Comparison of ENCODE assay signal across 17 cellular contexts in the genomic region with DNA sequence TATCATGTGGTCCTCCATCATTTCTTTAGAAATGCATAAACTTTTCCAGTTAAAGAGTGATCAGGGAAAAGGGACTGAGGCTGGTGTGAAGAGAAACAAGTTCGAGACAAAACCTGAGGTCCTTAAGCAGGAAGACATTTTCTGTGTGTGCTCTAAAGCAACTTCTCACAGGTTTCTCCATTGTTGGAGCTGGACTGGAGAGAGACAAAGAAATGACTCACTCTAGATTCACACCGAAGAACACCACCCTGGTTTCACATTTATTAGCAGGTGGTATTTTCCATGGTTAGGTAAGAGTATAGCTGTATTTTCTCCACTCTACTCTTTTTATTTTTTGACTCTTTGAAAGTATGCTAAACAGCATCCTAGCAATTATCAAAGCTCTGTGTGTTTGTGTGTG.
DNase-seq lines count a peak whose midpoint lies in the region; ATAC-seq, FAIRE-seq and TF ChIP-seq lines count a peak whose summit lies in the region.
"Had no signal": no experiment of that assay in that cellular context is flagged by ENCODE, and none has a peak within 500 bp of the region (broad histone marks: within the 10 kb centered on the region; RNA-seq: fewer than 3 reads in every experiment).

No MANE protein-coding gene starts in this region.

- peak; percentile 42 for FAIRE-seq in endothelial cell of umbilical vein (lab: Jason Lieb, UNC)

- no peaks in the 10 kb centered on the region for H3K9me1 ChIP-seq in endothelial cell of umbilical vein (replicated peaks; ENCODE audit: control insufficient read depth, extremely low read depth, insufficient read depth, low read length)

- no peak overlapping the region for H3K4me3 ChIP-seq in endothelial cell of umbilical vein (replicated peaks in 1 of 3; ENCODE audit: insufficient read depth in 1 of 3, low read depth in 1 of 3, low read length in 3 of 3)
- H3K4me3 ChIP-seq in esophagus muscularis mucosa, result no peak overlapping the region
- H3K4me3 ChIP-seq in coronary artery, result no peak overlapping the region
- H3K4me3 ChIP-seq: colonic mucosa, transverse colon had no signal

- BruUV-seq in endothelial cell of umbilical vein (replicated peaks; lab: Mats Ljungman, UMichigan), result no TSS peak

- H3K27ac Mint-ChIP-seq in WTC11, result no peak overlapping the region
- H3K27ac Mint-ChIP-seq: activated CD4-positive, alpha-beta T cell treated with anti-CD3 and anti-CD28 coated beads for 36 hours; activated naive CD8-positive, alpha-beta T cell had no signal

- no peak for TF ChIP-seq CTCF in endothelial cell of umbilical vein (IDR thresholded peaks at IDR 0.05; ENCODE audit: extremely low read depth in 1 of 2, insufficient read depth in 1 of 2, low read depth in 1 of 2, low read length in 2 of 2)
- TF ChIP-seq CTCF in WTC11 (IDR thresholded peaks at IDR 0.05), result no peak
- TF ChIP-seq CTCF in esophagus muscularis mucosa (IDR thresholded peaks at IDR 0.05), result no peak
- TF ChIP-seq CTCF in coronary artery (IDR thresholded peaks at IDR 0.05), result no peak

- H3K36me3 ChIP-seq in endothelial cell of umbilical vein (ENCODE audit: control insufficient read depth in 2 of 2, extremely low read depth in 1 of 2, insufficient read depth in 2 of 2, low read length in 2 of 2) (no peaks in the 10 kb centered on the region), esophagus muscularis mucosa (no peaks in the 10 kb centered on the region)
- H3K36me3 ChIP-seq: colonic mucosa, transverse colon had no signal

- no peaks in the 10 kb centered on the region for H3K4me1 Mint-ChIP-seq in WTC11
- H3K4me1 Mint-ChIP-seq: activated CD4-positive, alpha-beta T cell treated with anti-CD3 and anti-CD28 coated beads for 36 hours had no signal

- no peak for TF ChIP-seq EP300 in esophagus muscularis mucosa (IDR thresholded peaks at IDR 0.05)

- H3K27ac ChIP-seq in endothelial cell of umbilical vein (ENCODE audit: insufficient read depth, low read depth, low read length), result no peak overlapping the region
- no peak overlapping the region for H3K27ac ChIP-seq in esophagus muscularis mucosa (replicated peaks in 1 of 4)
- no peak overlapping the region for H3K27ac ChIP-seq in coronary artery
- H3K27ac ChIP-seq: colonic mucosa, HL-60, transverse colon had no signal

- ATAC-seq in GM19463 (IDR thresholded peaks at IDR 0.05; ENCODE audit: unreplicated experiment), result peak; percentile 80
- no peak for ATAC-seq in WTC11
- ATAC-seq: activated CD4-positive, alpha-beta T cell treated with anti-CD3 and anti-CD28 coated beads for 36 hours had no signal

- H4K20me1 ChIP-seq in endothelial cell of umbilical vein (replicated peaks; ENCODE audit: control insufficient read depth, extremely low read depth, insufficient read depth, low read length), result no peaks in the 10 kb centered on the region

- no peaks in the 10 kb centered on the region for H3K9me3 Mint-ChIP-seq in WTC11

- no peaks in the 10 kb centered on the region for H3K27me3 ChIP-seq in endothelial cell of umbilical vein (ENCODE audit: control insufficient read depth in 2 of 2, insufficient read depth in 2 of 2, low read length in 2 of 2)
- H3K27me3 ChIP-seq in esophagus muscularis mucosa, result no peaks in the 10 kb centered on the region
- H3K27me3 ChIP-seq: colonic mucosa, transverse colon had no signal

- dilution Hi-C loops in endothelial cell of umbilical vein (cut with MboI; ENCODE audit: extremely low pct_ligation_motif_present, low sequenced_read_pairs), result no loop called here

- TF ChIP-seq POLR2A in endothelial cell of umbilical vein (IDR thresholded peaks at IDR 0.05; ENCODE audit: low read depth, low read length) (no peak), esophagus muscularis mucosa (IDR thresholded peaks at IDR 0.05; ENCODE audit: low read depth) (no peak)

- H3K36me3 Mint-ChIP-seq in WTC11, result no peaks in the 10 kb centered on the region
- H3K36me3 Mint-ChIP-seq: activated naive CD8-positive, alpha-beta T cell had no signal

- POLR2A ChIA-PET in endothelial cell of umbilical vein (lab: Charles Lee), result no interaction called here
- POLR2A ChIA-PET in WTC11 (lab: Charles Lee), result no interaction called here

- WGBS in esophagus muscularis mucosa, result 78% methylated on average over 2 of the region's 2 CpGs

- CTCF ChIA-PET in endothelial cell of umbilical vein (lab: Charles Lee) (interaction anchor here (0.8 to 2.4 kb wide), 6 partner anchors 15 to 161 kb away, joined by 3 to 9 read pairs (median 4); no protein-coding TSS in a partner anchor), WTC11 (lab: Charles Lee) (interaction anchor here (1.4 kb wide), 1 partner anchor 48 kb away, joined by 4 read pairs; no protein-coding TSS in a partner anchor)

- DNase-seq in A172 (ENCODE audit: low spot score), result peak; percentile 71
- peak; percentile 72 for DNase-seq in M059J (ENCODE audit: low read depth)
- DNase-seq in endothelial cell of umbilical vein (ENCODE audit: low read depth, low spot score), result peak; percentile 73
- DNase-seq in WTC11 (ENCODE audit: low spot score), result no peak
- DNase-seq in esophagus muscularis mucosa (ENCODE audit: extremely low spot score), result no peak
- no peak for DNase-seq in D341Med (ENCODE audit: low spot score)
- DNase-seq in coronary artery (ENCODE audit: low spot score), result no peak
- DNase-seq: activated CD4-positive, alpha-beta T cell treated with anti-CD3 and anti-CD28 coated beads for 36 hours; activated T-cell treated with anti-CD3 and anti-CD28 coated beads for 4 hours; colonic mucosa; midbrain; NCI-H2107; posterior cingulate gyrus; transverse colon had no signal

- intact Hi-C loops in endothelial cell of umbilical vein (cut with micrococcal nuclease), result loop anchor here (5.0 kb wide), 1 partner anchor 263 kb away; no protein-coding TSS in a partner anchor
- intact Hi-C loops in esophagus muscularis mucosa (cut with DNase I), result no loop called here

- H3K9me3 ChIP-seq in endothelial cell of umbilical vein (replicated peaks; ENCODE audit: control insufficient read depth, insufficient read depth, low read length) (no peaks in the 10 kb centered on the region), esophagus muscularis mucosa (no peaks in the 10 kb centered on the region)
- H3K9me3 ChIP-seq: colonic mucosa, transverse colon had no signal

- H3K4me2 ChIP-seq in endothelial cell of umbilical vein (ENCODE audit: insufficient read depth, low read length), result no peak overlapping the region

- H3K9ac ChIP-seq in endothelial cell of umbilical vein (replicated peaks; ENCODE audit: extremely low read depth, insufficient read depth, low read length), result no peak overlapping the region

- peaks cover 17% of the 10 kb centered on the region for H3K4me1 ChIP-seq in endothelial cell of umbilical vein (ENCODE audit: control insufficient read depth, extremely low read depth, insufficient read depth, low read length)
- H3K4me1 ChIP-seq in esophagus muscularis mucosa, result peaks cover 0 to 16% (median 6%) of the 10 kb centered on the region in 4 donors
- H3K4me1 ChIP-seq: colonic mucosa, transverse colon had no signal

- no peaks in the 10 kb centered on the region for H3K79me2 ChIP-seq in endothelial cell of umbilical vein (ENCODE audit: control insufficient read depth, insufficient read depth, low read length)

- no peaks in the 10 kb centered on the region; the same call in 1 of the 2 replicates for H3K27me3 Mint-ChIP-seq in WTC11 (ENCODE audit: low read depth)
- H3K27me3 Mint-ChIP-seq: activated CD4-positive, alpha-beta T cell treated with anti-CD3 and anti-CD28 coated beads for 36 hours; activated naive CD8-positive, alpha-beta T cell had no signal

- no peak overlapping the region for H3K4me3 Mint-ChIP-seq in WTC11
- H3K4me3 Mint-ChIP-seq: activated CD4-positive, alpha-beta T cell treated with anti-CD3 and anti-CD28 coated beads for 36 hours; activated naive CD8-positive, alpha-beta T cell had no signal

- H2AFZ ChIP-seq in endothelial cell of umbilical vein (ENCODE audit: low read depth, low read length), result peak overlapping the region; percentile 46

TF ChIP-seq in endothelial cell of umbilical vein, 7 proteins besides CTCF, POLR2A, EP300 and RAD21:
- TF ChIP-seq MYC (IDR thresholded peaks at IDR 0.05; ENCODE audit: low read depth, low read length) (no peak), FOS (IDR thresholded peaks at IDR 0.05; ENCODE audit: borderline replicate concordance, insufficient read depth, low read length) (peak; percentile 62)
- TF ChIP-seq, protein P1, sequence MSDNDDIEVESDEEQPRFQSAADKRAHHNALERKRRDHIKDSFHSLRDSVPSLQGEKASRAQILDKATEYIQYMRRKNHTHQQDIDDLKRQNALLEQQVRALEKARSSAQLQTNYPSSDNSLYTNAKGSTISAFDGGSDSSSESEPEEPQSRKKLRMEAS (IDR thresholded peaks at IDR 0.05; ENCODE audit: insufficient read depth, insufficient read length), result no peak
TF ChIP-seq in endothelial cell of umbilical vein: peak in this region for 1.

TF ChIP-seq in WTC11, 78 proteins besides CTCF, POLR2A, EP300 and RAD21 (continues in another document):
- TF ChIP-seq EMX1 (CRISPR knock-in tag; IDR thresholded peaks at IDR 0.05), result no peak
- TF ChIP-seq, protein P2, sequence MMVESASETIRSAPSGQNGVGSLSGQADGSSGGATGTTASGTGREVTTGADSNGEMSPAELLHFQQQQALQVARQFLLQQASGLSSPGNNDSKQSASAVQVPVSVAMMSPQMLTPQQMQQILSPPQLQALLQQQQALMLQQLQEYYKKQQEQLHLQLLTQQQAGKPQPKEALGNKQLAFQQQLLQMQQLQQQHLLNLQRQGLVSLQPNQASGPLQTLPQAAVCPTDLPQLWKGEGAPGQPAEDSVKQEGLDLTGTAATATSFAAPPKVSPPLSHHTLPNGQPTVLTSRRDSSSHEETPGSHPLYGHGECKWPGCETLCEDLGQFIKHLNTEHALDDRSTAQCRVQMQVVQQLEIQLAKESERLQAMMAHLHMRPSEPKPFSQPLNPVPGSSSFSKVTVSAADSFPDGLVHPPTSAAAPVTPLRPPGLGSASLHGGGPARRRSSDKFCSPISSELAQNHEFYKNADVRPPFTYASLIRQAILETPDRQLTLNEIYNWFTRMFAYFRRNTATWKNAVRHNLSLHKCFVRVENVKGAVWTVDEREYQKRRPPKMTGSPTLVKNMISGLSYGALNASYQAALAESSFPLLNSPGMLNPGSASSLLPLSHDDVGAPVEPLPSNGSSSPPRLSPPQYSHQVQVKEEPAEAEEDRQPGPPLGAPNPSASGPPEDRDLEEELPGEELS (CRISPR knock-in tag; IDR thresholded peaks at IDR 0.05), result no peak
- no peak for TF ChIP-seq ZNF423 (CRISPR knock-in tag; IDR thresholded peaks at IDR 0.05)
- no peak for TF ChIP-seq JUN (CRISPR knock-in tag; IDR thresholded peaks at IDR 0.05)

Comparison
In these comparisons a context has a peak if more than half of its experiments do, and no peak if none do; other contexts are left out.
1. DNase-seq: peak in A172 (single experiment), M059J (single experiment) and endothelial cell of umbilical vein (single experiment); none in WTC11 (single experiment), esophagus muscularis mucosa (single experiment), D341Med (single experiment) and coronary artery (single experiment).